In genomic region chr1:174982971-174983689, GRCh38 we compare ENCODE assay signal across 8 cellular contexts. TPM values are rescaled to one million over a fixed set of nuclear protein-coding genes. Genes with fewer than 3 reads are reported as not detected.
DNase-seq lines count a peak whose midpoint lies in the region; ATAC-seq and TF ChIP-seq lines count a peak whose summit lies in the region.

No MANE protein-coding gene starts in this region.

- no peak for ATAC-seq in aorta (ENCODE audit: low FRiP score)

- intact Hi-C loops in prostate gland (cut with DNase I): loop anchor here (5.0 kb wide), 1 partner anchor 216 kb away; no protein-coding TSS in a partner anchor
- intact Hi-C loops in aorta (cut with DNase I): loop anchor here (1.0 to 5.0 kb wide), 2 partner anchors 211 to 213 kb away; no protein-coding TSS in a partner anchor

- peak; percentile 62 for TF ChIP-seq CTCF in fibroblast of mammary gland (conservative IDR thresholded peaks at IDR 0.05; ENCODE audit: control insufficient read depth, insufficient read depth, low read depth, low read length)
- peak in 3 of 4 experiments; percentile 58 to 70 (median 65) for TF ChIP-seq CTCF in prostate gland (IDR thresholded peaks at IDR 0.05)

- H3K9me3 ChIP-seq in prostate gland (no peaks in the 10 kb centered on the region), aorta (ENCODE audit: control insufficient read depth, low read length) (no peaks in the 10 kb centered on the region)

- no peak overlapping the region for H3K27ac ChIP-seq in prostate gland
- H3K27ac ChIP-seq in aorta (ENCODE audit: low read depth in 1 of 2, low read length in 2 of 2): no peak overlapping the region

- no peak overlapping the region for H3K4me3 ChIP-seq in Jurkat, Clone E6-1 (ENCODE audit: low read length)
- H3K4me3 ChIP-seq in fibroblast of mammary gland (ENCODE audit: control insufficient read depth, low read depth, low read length) (no peak overlapping the region), prostate gland (no peak overlapping the region), aorta (ENCODE audit: low read length in 2 of 2) (no peak overlapping the region)

- DNase-seq in activated T-cell treated with anti-CD3 and anti-CD28 coated beads for 24 hours (ENCODE audit: low read depth) (peak; percentile 36), SW480 (ENCODE audit: low spot score) (peak; percentile 14), fibroblast of mammary gland (ENCODE audit: low read depth) (peak; percentile 67), prostate gland (ENCODE audit: low spot score) (no peak), NCI-H446 treated with DMSO at 0.1 percent for 48 hours (lab: John Stamatoyannopoulos, UW) (no peak), aorta (no peak)
- DNase-seq in activated T-cell treated with anti-CD3 and anti-CD28 coated beads, Interleukin-2, amount 50 U/mL, for 48 hours: no peak
- DNase-seq in Jurkat, Clone E6-1 (ENCODE audit: low read depth, low spot score): peak; percentile 48

- H3K27me3 ChIP-seq in prostate gland (replicated peaks; ENCODE audit: insufficient read depth) (no peaks in the 10 kb centered on the region), aorta (ENCODE audit: control insufficient read depth in 1 of 2, insufficient read depth in 2 of 2, low read length in 1 of 2) (no peaks in the 10 kb centered on the region)

- H3K4me1 ChIP-seq in prostate gland (replicated peaks) (no peaks in the 10 kb centered on the region), aorta (ENCODE audit: control insufficient read depth in 1 of 2, insufficient read depth in 2 of 2, low read length in 2 of 2) (no peaks in the 10 kb centered on the region)

- TF ChIP-seq POLR2A in prostate gland (IDR thresholded peaks at IDR 0.05): no peak

- no peaks in the 10 kb centered on the region for H3K36me3 ChIP-seq in prostate gland
- peaks cover 0 to 5% of the 10 kb centered on the region in 2 donors for H3K36me3 ChIP-seq in aorta (ENCODE audit: control insufficient read depth in 1 of 2, insufficient read depth in 2 of 2, low read length in 1 of 2)

RNA-seq across cellular contexts. Expression of gene CACYBP, which starts 16.6 kb away (rescaled TPM):
- polyA plus RNA-seq in Jurkat, Clone E6-1 (2012; ENCODE audit: insufficient read depth, insufficient read length): 375 TPM
- total RNA-seq in prostate gland (100 to 1,000 TPM; 151 to 199 TPM), aorta (10 to 100 TPM; 54.8 to 69.6 TPM)
- polyA plus RNA-seq in aorta: 10 to 100 TPM; 43.5 to 76.5 TPM

RNA-seq across cellular contexts. Expression of gene MRPS14, which starts 40.1 kb away (rescaled TPM):
- polyA plus RNA-seq in Jurkat, Clone E6-1 (2012; ENCODE audit: insufficient read depth, insufficient read length): 45.8 TPM
- total RNA-seq in prostate gland (10 to 100 TPM; 25.6 to 32.1 TPM), aorta (10 to 100 TPM; 22.0 to 28.3 TPM)
- 10 to 100 TPM; 21.5 to 22.7 TPM for polyA plus RNA-seq in aorta

Comparison
In these comparisons a context has a peak if more than half of its experiments do, and no peak if none do; other contexts are left out.
1. DNase-seq: peak in activated T-cell treated with anti-CD3 and anti-CD28 coated beads for 24 hours (single experiment), Jurkat, Clone E6-1 (single experiment), SW480 (single experiment) and fibroblast of mammary gland (single experiment); none in activated T-cell treated with anti-CD3 and anti-CD28 coated beads, Interleukin-2, amount 50 U/mL, for 48 hours (0 of 2), prostate gland (single experiment), NCI-H446 treated with DMSO at 0.1 percent for 48 hours (single experiment) and aorta (0 of 2).